ENCODE assay signal across 9 cellular contexts in genomic region chr9:135702002-135702721, GRCh38. TPM values are rescaled to one million over a fixed set of nuclear protein-coding genes. Genes with fewer than 3 reads are reported as not detected.
DNase-seq lines count a peak whose midpoint lies in the region; ATAC-seq, FAIRE-seq and TF ChIP-seq lines count a peak whose summit lies in the region.
"Had no signal": no experiment of that assay in that cellular context is flagged by ENCODE, and none has a peak within 500 bp of the region (broad histone marks: within the 10 kb centered on the region; RNA-seq: fewer than 3 reads in every experiment).

Gene KCNT1, plus strand, starts transcription at chr9:135702185. Its CDS starts 74 bp downstream, at chr9:135702259.

- H3K4me3 Mint-ChIP-seq in Calu3 (ENCODE audit: low read depth, unreplicated experiment) = no peak within 1 kb of the TSS
- H3K4me3 Mint-ChIP-seq in T-helper 2 cell treated with Interferon-gamma antibody and Interleukin-4, amounts not matched to agents 5 μg/mL and 100 μg/mL, for 36 hours = no peak within 1 kb of the TSS

- no peak within 1 kb of the TSS for H3K4me3 ChIP-seq in astrocyte of the spinal cord (ENCODE audit: low read depth, low read length)

- CTCF ChIA-PET in Calu3 (lab: Charles Lee) = no interaction called here

- no peaks in the 10 kb centered on the region for H3K4me1 Mint-ChIP-seq in Calu3 (ENCODE audit: low read depth, unreplicated experiment)
- no peaks in the 10 kb centered on the region for H3K4me1 Mint-ChIP-seq in T-helper 2 cell treated with Interferon-gamma antibody and Interleukin-4, amounts not matched to agents 5 μg/mL and 100 μg/mL, for 36 hours (ENCODE audit: low read depth)

- DNase-seq in Calu3 (peak; percentile 62), HTR-8/SVneo (ENCODE audit: insufficient read length, low spot score) (peak; percentile 92), astrocyte of the spinal cord (ENCODE audit: low read depth, low spot score) (peak; percentile 27), iPS-NIHi7 (ENCODE audit: extremely low spot score) (peak; percentile 96)
- DNase-seq in T-helper 2 cell treated with Interferon-gamma antibody and Interleukin-4, amounts not matched to agents 5 μg/mL and 100 μg/mL, for 36 hours (ENCODE audit: low spot score) = peak; percentile 38
- peak; percentile 34 to 59 for DNase-seq in stimulated activated CD4-positive, alpha-beta T cell treated with anti-CD3 and anti-CD28 coated beads, Interleukin-1b, Interleukin-23, amount 100 ng/mL, for 4 hours (ENCODE audit: low read depth in 2 of 2)

- BruUV-seq in Calu3 (replicated peaks; lab: Mats Ljungman, UMichigan) = no TSS peak

- no peaks in the 10 kb centered on the region for H3K9me3 Mint-ChIP-seq in Calu3 (ENCODE audit: low read depth, unreplicated experiment)
- H3K9me3 Mint-ChIP-seq in T-helper 2 cell treated with Interferon-gamma antibody and Interleukin-4, amounts not matched to agents 5 μg/mL and 100 μg/mL, for 36 hours = no peaks in the 10 kb centered on the region

- H3K36me3 Mint-ChIP-seq in Calu3 (ENCODE audit: insufficient read depth, unreplicated experiment) = no peaks in the 10 kb centered on the region
- no peaks in the 10 kb centered on the region for H3K36me3 Mint-ChIP-seq in T-helper 2 cell treated with Interferon-gamma antibody and Interleukin-4, amounts not matched to agents 5 μg/mL and 100 μg/mL, for 36 hours (ENCODE audit: low read depth)

- no peak for FAIRE-seq in HTR-8/SVneo (lab: Jason Lieb, UNC)

- in situ Hi-C loops in astrocyte of the spinal cord (cut with HindIII; ENCODE audit: low sequenced_read_pairs) = no loop called here

- ATAC-seq in HG03159 (IDR thresholded peaks at IDR 0.05; ENCODE audit: unreplicated experiment) = no peak
- no peak for ATAC-seq in GM18870 (IDR thresholded peaks at IDR 0.05; ENCODE audit: unreplicated experiment)

- TF ChIP-seq CTCF in Calu3 (IDR thresholded peaks at IDR 0.05; ENCODE audit: unreplicated experiment) (peak; percentile 62), astrocyte of the spinal cord (IDR thresholded peaks at IDR 0.05; ENCODE audit: low read depth, low read length) (peak; percentile 75)

- H3K27ac Mint-ChIP-seq in Calu3 (ENCODE audit: unreplicated experiment) = no peak within 1 kb of the TSS
- H3K27ac Mint-ChIP-seq in T-helper 2 cell treated with Interferon-gamma antibody and Interleukin-4, amounts not matched to agents 5 μg/mL and 100 μg/mL, for 36 hours = no peak within 1 kb of the TSS

- intact Hi-C loops in Calu3 (cut with micrococcal nuclease; ENCODE audit: unreplicated experiment) = no loop called here

- peaks cover 19% of the 10 kb centered on the region for H3K27me3 Mint-ChIP-seq in Calu3 (ENCODE audit: unreplicated experiment)
- H3K27me3 Mint-ChIP-seq in T-helper 2 cell treated with Interferon-gamma antibody and Interleukin-4, amounts not matched to agents 5 μg/mL and 100 μg/mL, for 36 hours (ENCODE audit: low read depth) = no peaks in the 10 kb centered on the region

RNA-seq across cellular contexts. Expression of gene KCNT1, which starts in this region (rescaled TPM):
- total RNA-seq in Calu3 (2022) = not detected in 2 replicates
- total RNA-seq: activated CD8-positive, alpha-beta memory T cell treated with anti-CD3 and anti-CD28 coated beads for 36 hours had no signal

Comparison
In these comparisons a context has a peak if more than half of its experiments do, and no peak if none do; other contexts are left out.
1. Peak in DNase-seq in Calu3; RNA of the gene not detected or under 1 TPM.
2. DNase-seq: peak in every context shown above with its lines; median percentile 96 in iPS-NIHi7; 92 in HTR-8/SVneo; 62 in Calu3; 46 in stimulated activated CD4-positive, alpha-beta T cell treated with anti-CD3 and anti-CD28 coated beads, Interleukin-1b, Interleukin-23, amount 100 ng/mL, for 4 hours; 38 in T-helper 2 cell treated with Interferon-gamma antibody and Interleukin-4, amounts not matched to agents 5 μg/mL and 100 μg/mL, for 36 hours; 27 in astrocyte of the spinal cord.